Comparison of ENCODE assay signal across 1 cellular context in genomic region chr1:167620002-167620401, GRCh38.
TF ChIP-seq lines count a peak whose summit lies in the region.

No MANE protein-coding gene starts in this region.

TF ChIP-seq in H1, 55 proteins besides CTCF, POLR2A, EP300 and RAD21:
- TF ChIP-seq JUN (IDR thresholded peaks at IDR 0.05; ENCODE audit: low read depth, low read length) = no peak
- no peak for TF ChIP-seq BACH1 (IDR thresholded peaks at IDR 0.05; ENCODE audit: low read length)
- no peak for TF ChIP-seq KDM1A (IDR thresholded peaks at IDR 0.05; ENCODE audit: borderline replicate concordance, low read length)
- TF ChIP-seq CHD1 (IDR thresholded peaks at IDR 0.05; ENCODE audit: low read depth, low read length) = no peak
- no peak for TF ChIP-seq CREB1 (IDR thresholded peaks at IDR 0.05)
- TF ChIP-seq CTBP2 (IDR thresholded peaks at IDR 0.05; ENCODE audit: borderline replicate concordance, insufficient read depth, insufficient read length, low read length) = no peak
- TF ChIP-seq SP1 (IDR thresholded peaks at IDR 0.05; ENCODE audit: low read depth, low read length) = no peak
- no peak for TF ChIP-seq RNF2 (IDR thresholded peaks at IDR 0.05; ENCODE audit: borderline replicate concordance, low read depth, low read length, missing control alignments, poor library complexity, severe bottlenecking)
- TF ChIP-seq CBX8 (IDR thresholded peaks at IDR 0.05; ENCODE audit: borderline replicate concordance, low read depth, low read length) = no peak
- no peak for TF ChIP-seq BRCA1 (IDR thresholded peaks at IDR 0.05; ENCODE audit: low read depth, low read length)
- TF ChIP-seq KDM4A (IDR thresholded peaks at IDR 0.05; ENCODE audit: low read depth, low read length, severe bottlenecking) = no peak
- no peak for TF ChIP-seq TAF7 (optimal IDR thresholded peaks at IDR 0.05; ENCODE audit: borderline replicate concordance, low read depth, low read length)
- no peak for TF ChIP-seq HDAC6 (IDR thresholded peaks at IDR 0.05; ENCODE audit: low read depth, low read length)
- TF ChIP-seq SUZ12 (IDR thresholded peaks at IDR 0.05; ENCODE audit: low read length) = no peak
